24 cellular contexts compared by ENCODE assay signal in the genomic region with DNA sequence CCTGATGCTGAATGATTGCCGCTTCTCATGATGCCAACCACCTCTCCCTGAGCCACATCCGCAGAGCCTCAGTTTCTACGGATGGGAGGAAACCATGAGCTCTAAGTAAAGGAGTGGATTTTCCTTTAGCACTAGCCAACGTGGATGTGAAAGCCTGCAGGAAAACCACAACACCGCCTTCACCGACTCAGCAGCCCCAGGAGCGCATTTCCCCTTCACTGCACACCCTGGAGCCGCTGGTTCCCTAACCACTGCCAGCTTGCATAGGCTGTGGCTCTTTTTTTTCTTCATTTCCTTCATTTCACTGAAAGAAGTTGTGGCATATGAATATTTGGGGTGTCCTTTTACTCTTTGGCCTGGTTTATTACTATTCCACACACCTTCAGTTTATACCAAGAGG. TPM values are rescaled to one million over a fixed set of nuclear protein-coding genes. Genes with fewer than 3 reads are reported as not detected.
DNase-seq lines count a peak whose midpoint lies in the region; ATAC-seq lines count a peak whose summit lies in the region.
"Had no signal": no experiment of that assay in that cellular context is flagged by ENCODE, and none has a peak within 500 bp of the region (broad histone marks: within the 10 kb centered on the region; RNA-seq: fewer than 3 reads in every experiment).

No MANE protein-coding gene starts in this region.

- no peaks in the 10 kb centered on the region for H3K36me3 Mint-ChIP-seq in naive thymus-derived CD4-positive, alpha-beta T cell

- no peak overlapping the region for H3K27ac Mint-ChIP-seq in naive thymus-derived CD4-positive, alpha-beta T cell
- H3K27ac Mint-ChIP-seq: progenitor cell of endocrine pancreas had no signal

- H3K4me1 Mint-ChIP-seq in naive thymus-derived CD4-positive, alpha-beta T cell, result no peaks in the 10 kb centered on the region

- peak; percentile 20 for DNase-seq in Daoy (ENCODE audit: low read depth)
- peak; percentile 89 to 91 for DNase-seq in Kasumi-1 (lab: John Stamatoyannopoulos, UW)
- peak; percentile 89 for DNase-seq in UCSD-AML1 (lab: John Stamatoyannopoulos, UW; ENCODE audit: unreplicated experiment)
- no peak for DNase-seq in naive thymus-derived CD4-positive, alpha-beta T cell
- no peak for DNase-seq in NCI-H1048 (lab: John Stamatoyannopoulos, UW)
- DNase-seq: activated CD4-positive, alpha-beta T cell treated with anti-CD3 and anti-CD28 coated beads, Interleukin-2, amount 50 U/mL, for 1 hour; activated naive CD4-positive, alpha-beta T cell treated with Interleukin-2 at 50 U/mL for 16 hours; cerebellar nuclear complex; effector memory CD4-positive, alpha-beta T cell; GM23248; IMR-90; NCI-H1092 treated with DMSO at 0.1 percent for 48 hours; NCI-H2107; NCI-H524 treated with DMSO at 0.1 percent for 48 hours; PC-9; stimulated activated CD4-positive, alpha-beta T cell treated with anti-CD3 and anti-CD28 coated beads, Interleukin-12 subunit alpha, Interleukin-12 subunit beta, amount 100 ng/mL, for 4 hours had no signal

- H3K4me3 Mint-ChIP-seq in naive thymus-derived CD4-positive, alpha-beta T cell, result no peak overlapping the region
- H3K4me3 Mint-ChIP-seq: nephron had no signal

- H3K9me3 Mint-ChIP-seq in naive thymus-derived CD4-positive, alpha-beta T cell, result peaks cover 0 to 13% (median 6%) of the 10 kb centered on the region in 11 donors

- no peaks in the 10 kb centered on the region for H3K27me3 ChIP-seq in naive thymus-derived CD4-positive, alpha-beta T cell (ENCODE audit: control insufficient read depth in 2 of 2, insufficient read depth in 2 of 2, low read length in 2 of 2)

- POLR2A ChIA-PET in naive thymus-derived CD4-positive, alpha-beta T cell (lab: Charles Lee), result no interaction called here

- CTCF ChIA-PET in naive thymus-derived CD4-positive, alpha-beta T cell (lab: Charles Lee), result no interaction called here

- peaks cover 6 to 15% (median 6%) of the 10 kb centered on the region in 5 donors for H3K27me3 Mint-ChIP-seq in naive thymus-derived CD4-positive, alpha-beta T cell

- H3K4me3 ChIP-seq in naive thymus-derived CD4-positive, alpha-beta T cell (ENCODE audit: low read length), result no peak overlapping the region
- H3K4me3 ChIP-seq: GM23248, PC-9, SK-N-MC had no signal

- no peak overlapping the region for H3K27ac ChIP-seq in naive thymus-derived CD4-positive, alpha-beta T cell (ENCODE audit: low read depth, low read length)
- H3K27ac ChIP-seq: GM23248, PC-9, SK-N-MC had no signal

- no peaks in the 10 kb centered on the region for H3K36me3 ChIP-seq in naive thymus-derived CD4-positive, alpha-beta T cell (ENCODE audit: control insufficient read depth in 2 of 3, insufficient read depth in 3 of 3, low read length in 3 of 3)

- intact Hi-C loops in naive thymus-derived CD4-positive, alpha-beta T cell (cut with micrococcal nuclease), result no loop called here

- no peaks in the 10 kb centered on the region for H3K9me3 ChIP-seq in naive thymus-derived CD4-positive, alpha-beta T cell (ENCODE audit: control insufficient read depth in 2 of 3, low read length in 3 of 3)

- H3K4me1 ChIP-seq in naive thymus-derived CD4-positive, alpha-beta T cell (ENCODE audit: control insufficient read depth in 2 of 2, insufficient read depth in 2 of 2, low read length in 2 of 2), result no peaks in the 10 kb centered on the region

- peak; percentile 55 for ATAC-seq in naive thymus-derived CD4-positive, alpha-beta T cell
- ATAC-seq in HG03460 (IDR thresholded peaks at IDR 0.05; ENCODE audit: unreplicated experiment), result no peak
- ATAC-seq in GM18868 (IDR thresholded peaks at IDR 0.05; ENCODE audit: unreplicated experiment), result no peak

RNA-seq across cellular contexts. Expression of a gene that starts 50.5 kb away (rescaled TPM):
- total RNA-seq in Daoy (2014; rRNA removed; shearing (Covaris generic)), result not detected in 2 replicates
- total RNA-seq in naive thymus-derived CD4-positive, alpha-beta T cell, result not detected
- polyA plus RNA-seq in naive thymus-derived CD4-positive, alpha-beta T cell, result not detected
- total RNA-seq: GM23248, IMR-90, mesenteric fat pad, PC-9, progenitor cell of endocrine pancreas, temporal lobe had no signal
- polyA plus RNA-seq: BJ, GM23248, IMR-90 had no signal

Comparison
In these comparisons a context has a peak if more than half of its experiments do, and no peak if none do; other contexts are left out.
1. DNase-seq: peak in Daoy (single experiment), Kasumi-1 (2 of 2) and UCSD-AML1 (single experiment); none in naive thymus-derived CD4-positive, alpha-beta T cell (0 of 9) and NCI-H1048 (single experiment).